Comparison of ENCODE assay signal across 1 cellular context in the genomic region with DNA sequence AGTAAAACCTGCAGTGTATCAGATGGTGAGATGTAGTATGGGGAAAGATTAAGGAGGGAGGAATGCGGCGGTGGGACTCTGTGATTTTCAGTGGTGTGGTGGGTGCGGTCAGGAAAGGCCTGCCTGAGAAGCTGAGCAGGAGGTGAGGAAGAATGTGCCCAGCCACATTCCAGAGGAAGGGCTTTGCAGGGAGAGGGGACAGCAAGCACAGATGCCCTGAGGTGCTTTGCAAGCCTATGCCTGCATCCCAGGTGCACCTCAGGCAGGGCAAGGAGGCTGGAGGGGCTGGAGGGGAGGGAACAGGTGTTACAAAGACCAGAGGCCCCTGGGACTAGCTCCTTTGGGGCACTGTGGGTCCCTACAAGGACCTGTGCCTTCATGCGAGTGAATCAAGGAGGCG.
TF ChIP-seq lines count a peak whose summit lies in the region.

No MANE protein-coding gene starts in this region.

TF ChIP-seq in HepG2, 621 proteins besides CTCF, POLR2A, EP300 and RAD21:
- TF ChIP-seq RARG (CRISPR knock-in tag; IDR thresholded peaks at IDR 0.05; ENCODE audit: low read depth): no peak
- no peak for TF ChIP-seq PHB2 (IDR thresholded peaks at IDR 0.05; ENCODE audit: partially characterized antibody)
- TF ChIP-seq, protein P1, sequence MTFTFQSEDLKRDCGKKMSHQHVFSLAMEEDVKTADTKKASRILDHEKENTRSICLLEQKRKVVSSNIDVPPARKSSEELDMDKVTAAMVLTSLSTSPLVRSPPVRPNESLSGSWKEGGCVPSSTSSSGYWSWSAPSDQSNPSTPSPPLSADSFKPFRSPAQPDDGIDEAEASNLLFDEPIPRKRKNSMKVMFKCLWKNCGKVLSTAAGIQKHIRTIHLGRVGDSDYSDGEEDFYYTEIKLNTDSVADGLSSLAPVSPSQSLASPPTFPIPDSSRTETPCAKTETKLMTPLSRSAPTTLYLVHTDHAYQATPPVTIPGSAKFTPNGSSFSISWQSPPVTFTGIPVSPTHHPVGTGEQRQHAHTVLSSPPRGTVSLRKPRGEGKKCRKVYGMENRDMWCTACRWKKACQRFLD (CRISPR knock-in tag; IDR thresholded peaks at IDR 0.05; ENCODE audit: borderline replicate concordance): no peak
- no peak for TF ChIP-seq ATF1 (CRISPR knock-in tag; IDR thresholded peaks at IDR 0.05)
- TF ChIP-seq ZNF354B (CRISPR knock-in tag; IDR thresholded peaks at IDR 0.05): no peak
- TF ChIP-seq, protein P2, sequence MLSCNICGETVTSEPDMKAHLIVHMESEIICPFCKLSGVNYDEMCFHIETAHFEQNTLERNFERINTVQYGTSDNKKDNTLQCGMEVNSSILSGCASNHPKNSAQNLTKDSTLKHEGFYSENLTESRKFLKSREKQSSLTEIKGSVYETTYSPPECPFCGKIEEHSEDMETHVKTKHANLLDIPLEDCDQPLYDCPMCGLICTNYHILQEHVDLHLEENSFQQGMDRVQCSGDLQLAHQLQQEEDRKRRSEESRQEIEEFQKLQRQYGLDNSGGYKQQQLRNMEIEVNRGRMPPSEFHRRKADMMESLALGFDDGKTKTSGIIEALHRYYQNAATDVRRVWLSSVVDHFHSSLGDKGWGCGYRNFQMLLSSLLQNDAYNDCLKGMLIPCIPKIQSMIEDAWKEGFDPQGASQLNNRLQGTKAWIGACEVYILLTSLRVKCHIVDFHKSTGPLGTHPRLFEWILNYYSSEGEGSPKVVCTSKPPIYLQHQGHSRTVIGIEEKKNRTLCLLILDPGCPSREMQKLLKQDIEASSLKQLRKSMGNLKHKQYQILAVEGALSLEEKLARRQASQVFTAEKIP (CRISPR knock-in tag; IDR thresholded peaks at IDR 0.05; ENCODE audit: borderline replicate concordance): no peak
- TF ChIP-seq SATB2 (CRISPR knock-in tag; IDR thresholded peaks at IDR 0.05): no peak
- TF ChIP-seq, protein P3, sequence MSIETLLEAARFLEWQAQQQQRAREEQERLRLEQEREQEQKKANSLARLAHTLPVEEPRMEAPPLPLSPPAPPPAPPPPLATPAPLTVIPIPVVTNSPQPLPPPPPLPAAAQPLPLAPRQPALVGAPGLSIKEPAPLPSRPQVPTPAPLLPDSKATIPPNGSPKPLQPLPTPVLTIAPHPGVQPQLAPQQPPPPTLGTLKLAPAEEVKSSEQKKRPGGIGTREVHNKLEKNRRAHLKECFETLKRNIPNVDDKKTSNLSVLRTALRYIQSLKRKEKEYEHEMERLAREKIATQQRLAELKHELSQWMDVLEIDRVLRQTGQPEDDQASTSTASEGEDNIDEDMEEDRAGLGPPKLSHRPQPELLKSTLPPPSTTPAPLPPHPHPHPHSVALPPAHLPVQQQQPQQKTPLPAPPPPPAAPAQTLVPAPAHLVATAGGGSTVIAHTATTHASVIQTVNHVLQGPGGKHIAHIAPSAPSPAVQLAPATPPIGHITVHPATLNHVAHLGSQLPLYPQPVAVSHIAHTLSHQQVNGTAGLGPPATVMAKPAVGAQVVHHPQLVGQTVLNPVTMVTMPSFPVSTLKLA (IDR thresholded peaks at IDR 0.05): no peak
- no peak for TF ChIP-seq KMT2B (CRISPR knock-in tag; IDR thresholded peaks at IDR 0.05)
- TF ChIP-seq KDM2A (CRISPR knock-in tag; IDR thresholded peaks at IDR 0.05; ENCODE audit: borderline replicate concordance, low read depth): no peak
- TF ChIP-seq, protein P4, sequence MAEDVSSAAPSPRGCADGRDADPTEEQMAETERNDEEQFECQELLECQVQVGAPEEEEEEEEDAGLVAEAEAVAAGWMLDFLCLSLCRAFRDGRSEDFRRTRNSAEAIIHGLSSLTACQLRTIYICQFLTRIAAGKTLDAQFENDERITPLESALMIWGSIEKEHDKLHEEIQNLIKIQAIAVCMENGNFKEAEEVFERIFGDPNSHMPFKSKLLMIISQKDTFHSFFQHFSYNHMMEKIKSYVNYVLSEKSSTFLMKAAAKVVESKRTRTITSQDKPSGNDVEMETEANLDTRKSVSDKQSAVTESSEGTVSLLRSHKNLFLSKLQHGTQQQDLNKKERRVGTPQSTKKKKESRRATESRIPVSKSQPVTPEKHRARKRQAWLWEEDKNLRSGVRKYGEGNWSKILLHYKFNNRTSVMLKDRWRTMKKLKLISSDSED (CRISPR knock-in tag; IDR thresholded peaks at IDR 0.05): no peak
- no peak for TF ChIP-seq ZIK1 (CRISPR knock-in tag; IDR thresholded peaks at IDR 0.05; ENCODE audit: borderline replicate concordance, low read depth)
- TF ChIP-seq TARDBP (CRISPR knock-in tag; IDR thresholded peaks at IDR 0.05): no peak
- TF ChIP-seq RCOR2 (CRISPR knock-in tag; IDR thresholded peaks at IDR 0.05): no peak
- TF ChIP-seq ZNF550 (CRISPR knock-in tag; IDR thresholded peaks at IDR 0.05; ENCODE audit: borderline replicate concordance): no peak
- TF ChIP-seq, protein P5, sequence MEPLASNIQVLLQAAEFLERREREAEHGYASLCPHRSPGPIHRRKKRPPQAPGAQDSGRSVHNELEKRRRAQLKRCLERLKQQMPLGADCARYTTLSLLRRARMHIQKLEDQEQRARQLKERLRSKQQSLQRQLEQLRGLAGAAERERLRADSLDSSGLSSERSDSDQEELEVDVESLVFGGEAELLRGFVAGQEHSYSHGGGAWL (CRISPR knock-in tag; IDR thresholded peaks at IDR 0.05): no peak
